8 cellular contexts compared by ENCODE assay signal in genomic region chr9:128787583-128788156, GRCh38. TPM values are rescaled to one million over a fixed set of nuclear protein-coding genes. Genes with fewer than 3 reads are reported as not detected.
DNase-seq lines count a peak whose midpoint lies in the region; ATAC-seq and TF ChIP-seq lines count a peak whose summit lies in the region.

No MANE protein-coding gene starts in this region.

- peak overlapping the region; percentile 38 to 93 for H2BK12ac ChIP-seq in mesenchymal stem cell (ENCODE audit: low read length in 2 of 2)

- H3K9ac ChIP-seq in mesenchymal stem cell (ENCODE audit: low read length) = peak overlapping the region; percentile 94

- peak overlapping the region; percentile 91 to 100 for H3K18ac ChIP-seq in mesenchymal stem cell (ENCODE audit: low read depth in 1 of 2, low read length in 2 of 2)

- peak overlapping the region; percentile 94 for H3K4me3 Mint-ChIP-seq in CD8-positive, alpha-beta T cell

- H4K8ac ChIP-seq in mesenchymal stem cell (ENCODE audit: low read length) = peak overlapping the region; percentile 88

- peak overlapping the region; percentile 82 for H3K27ac ChIP-seq in CD8-positive, alpha-beta T cell (ENCODE audit: low read depth, low read length)
- H3K27ac ChIP-seq in mesenchymal stem cell (ENCODE audit: low read length, poor library complexity, severe bottlenecking) (peak overlapping the region; percentile 79), uterus (peak overlapping the region; percentile 86 to 89)

- no peaks in the 10 kb centered on the region for H3K27me3 ChIP-seq in CD8-positive, alpha-beta T cell (ENCODE audit: insufficient read depth, low read length)
- H3K27me3 ChIP-seq in mesenchymal stem cell (ENCODE audit: control insufficient read depth in 1 of 2, insufficient read depth in 1 of 2, low read length in 2 of 2) = no peaks in the 10 kb centered on the region
- H3K27me3 ChIP-seq in uterus = no peaks in the 10 kb centered on the region

- H3K4me2 ChIP-seq in mesenchymal stem cell (ENCODE audit: low read length, poor library complexity, severe bottlenecking) = peak overlapping the region; percentile 98

- peaks cover 24% of the 10 kb centered on the region for H3K4me1 Mint-ChIP-seq in CD8-positive, alpha-beta T cell (ENCODE audit: low read depth)

- DNase-seq in CD8-positive, alpha-beta T cell = peak in 1 of 7 experiments; percentile 15
- DNase-seq in NAMALWA (ENCODE audit: low spot score) = peak; percentile 20
- peak; percentile 24 for DNase-seq in cerebellum (ENCODE audit: low spot score)
- DNase-seq in mesenchymal stem cell = peak; percentile 38
- peak in 1 of 2 donors; percentile 22 for DNase-seq in uterus
- no peak for DNase-seq in T1000 (lab: John Stamatoyannopoulos, UW)
- DNase-seq in dedifferentiated amniotic fluid mesenchymal stem cell (ENCODE audit: extremely low spot score) = no peak
- no peak for DNase-seq in hippocampal formation (lab: John Stamatoyannopoulos, UW)

- no peak for ATAC-seq in CD8-positive, alpha-beta T cell

- TF ChIP-seq POLR2A in uterus (IDR thresholded peaks at IDR 0.05) = no peak

- CTCF ChIA-PET in CD8-positive, alpha-beta T cell (lab: Charles Lee) = interaction anchor here (1.2 to 1.8 kb wide), 4 partner anchors 15 to 141 kb away, joined by 3 to 9 read pairs (median 6); partner anchors contain the start of gene ENDOG

- H3K14ac ChIP-seq in mesenchymal stem cell (ENCODE audit: low read length in 2 of 2) = peak overlapping the region in 1 of 2 experiments; percentile 99

- no peaks in the 10 kb centered on the region for H3K27me3 Mint-ChIP-seq in CD8-positive, alpha-beta T cell (ENCODE audit: low read depth)

- peaks cover 45% of the 10 kb centered on the region for H3K36me3 Mint-ChIP-seq in CD8-positive, alpha-beta T cell

- H3K36me3 ChIP-seq in CD8-positive, alpha-beta T cell (ENCODE audit: insufficient read depth, low read length) = peaks cover 11% of the 10 kb centered on the region
- peaks cover 29 to 32% of the 10 kb centered on the region in 2 experiments for H3K36me3 ChIP-seq in mesenchymal stem cell (ENCODE audit: control insufficient read depth in 1 of 2, insufficient read depth in 2 of 2, low read depth in 1 of 2, low read length in 2 of 2)
- no peaks in the 10 kb centered on the region for H3K36me3 ChIP-seq in uterus

- H4K91ac ChIP-seq in mesenchymal stem cell (ENCODE audit: low read length) = peak overlapping the region; percentile 96

- H3K79me1 ChIP-seq in mesenchymal stem cell (replicated peaks; ENCODE audit: low read length, poor library complexity, severe bottlenecking) = peaks cover 28% of the 10 kb centered on the region

- H3K9me3 ChIP-seq in CD8-positive, alpha-beta T cell (ENCODE audit: low read length) = no peaks in the 10 kb centered on the region
- H3K9me3 ChIP-seq in mesenchymal stem cell (ENCODE audit: control insufficient read depth, low read length) (no peaks in the 10 kb centered on the region), uterus (no peaks in the 10 kb centered on the region)

- no peaks in the 10 kb centered on the region for H3K9me3 Mint-ChIP-seq in CD8-positive, alpha-beta T cell

- peak overlapping the region; percentile 96 for H3K27ac Mint-ChIP-seq in CD8-positive, alpha-beta T cell

- H2BK15ac ChIP-seq in mesenchymal stem cell (ENCODE audit: low read depth, poor library complexity, severe bottlenecking) = no peak overlapping the region

- H2AFZ ChIP-seq in mesenchymal stem cell (ENCODE audit: low read depth, low read length) = peak overlapping the region; percentile 95

- peak overlapping the region; percentile 96 for H3K4me3 ChIP-seq in CD8-positive, alpha-beta T cell (ENCODE audit: low read depth, low read length)
- H3K4me3 ChIP-seq in mesenchymal stem cell (ENCODE audit: insufficient read depth in 1 of 2, low read depth in 1 of 2, low read length in 2 of 2) (peak overlapping the region; percentile 98 to 99), uterus (peak overlapping the region; percentile 79 to 95)

- H2BK5ac ChIP-seq in mesenchymal stem cell (ENCODE audit: low read depth, low read length, poor library complexity, severe bottlenecking) = no peak overlapping the region

- H2AK5ac ChIP-seq in mesenchymal stem cell (ENCODE audit: low read length, severe bottlenecking) = no peak overlapping the region

- POLR2A ChIA-PET in CD8-positive, alpha-beta T cell (lab: Charles Lee) = interaction anchor here (1.1 to 4.8 kb wide), 4 partner anchors 16 to 97 kb away, joined by 5 to 40 read pairs (median 12); partner anchors contain the start of genes ENDOG, SPOUT1 and ZER1

- H3K23ac ChIP-seq in mesenchymal stem cell (ENCODE audit: low read length in 2 of 2) = no peak overlapping the region

- peak overlapping the region; percentile 73 to 99 for H3K4ac ChIP-seq in mesenchymal stem cell (ENCODE audit: low read depth in 1 of 2, low read length in 2 of 2)

- H3K4me1 ChIP-seq in CD8-positive, alpha-beta T cell (ENCODE audit: insufficient read depth, low read length) = peaks cover 20% of the 10 kb centered on the region
- peaks cover 14% of the 10 kb centered on the region for H3K4me1 ChIP-seq in mesenchymal stem cell (ENCODE audit: control insufficient read depth, insufficient read depth, low read depth, low read length)
- peaks cover 0 to 4% of the 10 kb centered on the region in 2 donors for H3K4me1 ChIP-seq in uterus

- H2BK120ac ChIP-seq in mesenchymal stem cell (ENCODE audit: low read depth, low read length) = peak overlapping the region; percentile 36

- intact Hi-C loops in CD8-positive, alpha-beta T cell (cut with DNase I, micrococcal nuclease) = loop anchor here (1.0 to 5.0 kb wide), 14 partner anchors 15 to 416 kb away; partner anchors contain the start of genes DYNC2I2 (in 2 of the 2), ENDOG (in 2 of the 2), LRRC8A (in 2 of the 2) and PKN3 (in 2 of the 2)
- intact Hi-C loops in uterus (cut with DNase I; ENCODE audit: low total_unique reads) = no loop called here

- TF ChIP-seq CTCF in CD8-positive, alpha-beta T cell (IDR thresholded peaks at IDR 0.05) = no peak
- no peak for TF ChIP-seq CTCF in uterus (IDR thresholded peaks at IDR 0.05)

- WGBS in mesenchymal stem cell = 8% methylated on average over 6 of the region's 8 CpGs

RNA-seq across cellular contexts. Expression of gene TBC1D13, which starts 0.6 kb away (rescaled TPM):
- total RNA-seq in CD8-positive, alpha-beta T cell = 10 to 100 TPM; 30.7 to 35.0 TPM
- 8.4 TPM for total RNA-seq in cerebellum
- 16.8 TPM for polyA plus RNA-seq in mesenchymal stem cell (2013, experiment 1 of 2)
- polyA plus RNA-seq in mesenchymal stem cell (2013, experiment 2 of 2) = 17.1 TPM
- 10 to 100 TPM in 3 of 4 donors, 1 to 10 TPM in 1; 7.1 to 26.8 (median 23.3) TPM for total RNA-seq in uterus

RNA-seq across cellular contexts. Expression of gene ZER1, which starts 15.9 kb away (rescaled TPM):
- total RNA-seq in CD8-positive, alpha-beta T cell = 10 to 100 TPM; 35.9 to 45.2 TPM
- total RNA-seq in cerebellum (21.8 TPM), uterus (10 to 100 TPM; 16.1 to 52.0 (median 21.2) TPM)
- polyA plus RNA-seq in mesenchymal stem cell (2013, experiment 1 of 2) = 22.8 TPM
- 22.7 TPM for polyA plus RNA-seq in mesenchymal stem cell (2013, experiment 2 of 2)

RNA-seq across cellular contexts. Expression of gene ENDOG, which starts 30.6 kb away (rescaled TPM):
- 1 to 10 TPM; 6.2 to 6.4 TPM for total RNA-seq in CD8-positive, alpha-beta T cell
- total RNA-seq in cerebellum (6.7 TPM), uterus (10 to 100 TPM in 2 of 4 donors, 1 to 10 TPM in 2; 2.1 to 22.0 (median 9.1) TPM)
- polyA plus RNA-seq in mesenchymal stem cell (2013, experiment 1 of 2) = 9.6 TPM
- 9.0 TPM for polyA plus RNA-seq in mesenchymal stem cell (2013, experiment 2 of 2)

RNA-seq across cellular contexts. Expression of gene SPOUT1, which starts 41.9 kb away (rescaled TPM):
- total RNA-seq in CD8-positive, alpha-beta T cell = 10 to 100 TPM; 25.0 to 25.2 TPM
- total RNA-seq in cerebellum (19.5 TPM), uterus (10 to 100 TPM in 2 of 4 donors, 1 to 10 TPM in 2; 4.4 to 34.2 (median 17.3) TPM)
- polyA plus RNA-seq in mesenchymal stem cell (2013, experiment 1 of 2) = 9.0 TPM
- 8.9 TPM for polyA plus RNA-seq in mesenchymal stem cell (2013, experiment 2 of 2)

Comparison
In these comparisons a context has a peak if more than half of its experiments do, and no peak if none do; other contexts are left out.
1. DNase-seq: peak in NAMALWA (single experiment), cerebellum (single experiment) and mesenchymal stem cell (single experiment); none in T1000 (single experiment), dedifferentiated amniotic fluid mesenchymal stem cell (single experiment) and hippocampal formation (0 of 2).
2. Peak in every context shown above with its lines, with median percentiles within 50 percentile points of each other: H3K27ac ChIP-seq and H3K4me3 ChIP-seq.